Comparison of ENCODE assay signal across 20 cellular contexts in genomic region chr22:26770624-26771023, GRCh38.
DNase-seq lines count a peak whose midpoint lies in the region; ATAC-seq and TF ChIP-seq lines count a peak whose summit lies in the region.
"Had no signal": no experiment of that assay in that cellular context is flagged by ENCODE, and none has a peak within 500 bp of the region (broad histone marks: within the 10 kb centered on the region; RNA-seq: fewer than 3 reads in every experiment).

No MANE protein-coding gene starts in this region.

- H3K4me3 ChIP-seq in AG04449 (ENCODE audit: low read depth, low read length) (no peak overlapping the region), adipocyte (ENCODE audit: low read length) (no peak overlapping the region), fibroblast of pulmonary artery (replicated peaks; ENCODE audit: low read depth, low read length) (no peak overlapping the region)
- H3K4me3 ChIP-seq: HAP-1, SJSA1, testis had no signal

- no peak overlapping the region for H3K9ac ChIP-seq in adipocyte (ENCODE audit: low read length)

- no peaks in the 10 kb centered on the region for H3K36me3 ChIP-seq in adipocyte (ENCODE audit: control insufficient read depth, insufficient read depth, low read length, severe bottlenecking)
- H3K36me3 ChIP-seq: HAP-1, WERI-Rb-1 had no signal

- TF ChIP-seq CTCF in AG04449 (IDR thresholded peaks at IDR 0.05; ENCODE audit: insufficient read depth, low read length, missing control alignments), result no peak
- TF ChIP-seq CTCF in fibroblast of pulmonary artery (IDR thresholded peaks at IDR 0.05; ENCODE audit: low read length, missing control alignments), result no peak

- peaks cover 10% of the 10 kb centered on the region for H3K4me1 ChIP-seq in adipocyte (ENCODE audit: control insufficient read depth, insufficient read depth, low read length)
- H3K4me1 ChIP-seq: HAP-1, testis had no signal

- CTCF ChIA-PET in AG04449 (lab: Yijun Ruan, JAX), result interaction anchor here (1.3 kb wide), 2 partner anchors 15 to 16 kb away, joined by 3 to 4 read pairs; no protein-coding TSS in a partner anchor

- no peak for ATAC-seq in stimulated activated naive CD8-positive, alpha-beta T cell treated with anti-CD3 and anti-CD28 coated beads, Interleukin-15, Interleukin-2, amounts not matched to agents 100 U/mL and 50 U/mL, for 24 hours
- ATAC-seq: activated naive CD8-positive, alpha-beta T cell treated with anti-CD3 and anti-CD28 coated beads, Interleukin-2, amount 50 U/mL, for 24 hours had no signal

- no peaks in the 10 kb centered on the region for H3K27me3 ChIP-seq in adipocyte (replicated peaks; ENCODE audit: control insufficient read depth, insufficient read depth, low read length)
- H3K27me3 ChIP-seq: SJSA1, testis had no signal

- DNase-seq in AG04449 (ENCODE audit: low read depth, low spot score) (peak; percentile 24), GM04504 (ENCODE audit: low read depth) (peak; percentile 53), adipocyte (ENCODE audit: low read depth) (peak; percentile 54), fibroblast of pulmonary artery (ENCODE audit: low read depth) (peak; percentile 82), NCI-H1048 (lab: John Stamatoyannopoulos, UW) (no peak), SHP77 (lab: John Stamatoyannopoulos, UW) (no peak), NCI-H146 treated with DMSO at 0.1 percent for 48 hours (lab: John Stamatoyannopoulos, UW; ENCODE audit: unreplicated experiment) (no peak)
- no peak for DNase-seq in stimulated activated naive CD8-positive, alpha-beta T cell treated with anti-CD3 and anti-CD28 coated beads, Interleukin-15, Interleukin-2, amounts not matched to agents 100 U/mL and 50 U/mL, for 24 hours
- DNase-seq: ACHN; activated effector memory CD4-positive, alpha-beta T cell treated with Interleukin-2 at 50 U/mL for 16 hours; activated naive CD8-positive, alpha-beta T cell treated with anti-CD3 and anti-CD28 coated beads, Interleukin-2, amount 50 U/mL, for 24 hours; CD4-positive, alpha-beta memory T cell; DMS153; NCI-H1694; NCI-H748 treated with DMSO at 0.1 percent for 48 hours; stimulated activated CD4-positive, alpha-beta T cell treated with anti-CD3 and anti-CD28 coated beads, Interleukin-15, amount 100 ng/mL, for 24 hours; testis; WERI-Rb-1 had no signal

- POLR2A ChIA-PET in AG04449 (lab: Yijun Ruan, JAX), result no interaction called here

- H3K9me3 ChIP-seq in adipocyte (ENCODE audit: control insufficient read depth, low read length), result no peaks in the 10 kb centered on the region
- H3K9me3 ChIP-seq: HAP-1, testis had no signal

Comparison
In these comparisons a context has a peak if more than half of its experiments do, and no peak if none do; other contexts are left out.
1. DNase-seq: peak in AG04449 (single experiment), GM04504 (single experiment), adipocyte (single experiment) and fibroblast of pulmonary artery (single experiment); none in stimulated activated naive CD8-positive, alpha-beta T cell treated with anti-CD3 and anti-CD28 coated beads, Interleukin-15, Interleukin-2, amounts not matched to agents 100 U/mL and 50 U/mL, for 24 hours (single experiment), NCI-H1048 (single experiment), SHP77 (0 of 2) and NCI-H146 treated with DMSO at 0.1 percent for 48 hours (single experiment).